Comparison of ENCODE assay signal across 17 cellular contexts in genomic region chr9:18275313-18275990, GRCh38.
A peak's percentile ranks its signal among the peaks of the same experiment; 100 is the strongest.
DNase-seq lines count a peak whose midpoint lies in the region; ATAC-seq and TF ChIP-seq lines count a peak whose summit lies in the region.
"Had no signal": no experiment of that assay in that cellular context is flagged by ENCODE, and none has a peak within 500 bp of the region (broad histone marks: within the 10 kb centered on the region; RNA-seq: fewer than 3 reads in every experiment).

No MANE protein-coding gene starts in this region.

- no peak overlapping the region for H2AFZ ChIP-seq in ACC112 (ENCODE audit: low read length, unreplicated experiment)
- H2AFZ ChIP-seq: GM23248 had no signal

- ATAC-seq in foreskin keratinocyte, result peak; percentile 89
- ATAC-seq: CD8-positive, alpha-beta T cell had no signal

- intact Hi-C loops in vagina (cut with DNase I), result no loop called here

- no peak for DNase-seq in SK-N-MC (ENCODE audit: low read depth, low spot score)
- DNase-seq in epithelial cell of esophagus (ENCODE audit: low read depth), result peak; percentile 60
- peak; percentile 36 to 76 for DNase-seq in foreskin keratinocyte
- DNase-seq in vagina (ENCODE audit: extremely low spot score in 2 of 2), result no peak
- DNase-seq in NCI-H2029 (lab: John Stamatoyannopoulos, UW), result no peak
- DNase-seq in 8988T, result no peak
- DNase-seq: Caco-2; CD4-positive, CD25-positive, alpha-beta regulatory T cell; CD8-positive, alpha-beta T cell; DMS153; DND-41; H7; HCEC 1CT had no signal

- H3K9me3 ChIP-seq in SK-N-MC (ENCODE audit: low read depth, low read length) (no peaks in the 10 kb centered on the region), vagina (no peaks in the 10 kb centered on the region)
- H3K9me3 ChIP-seq: Caco-2 had no signal

- H3K27me3 ChIP-seq in ACC112 (ENCODE audit: insufficient read depth, low read length) (no peaks in the 10 kb centered on the region), foreskin keratinocyte (no peaks in the 10 kb centered on the region), vagina (no peaks in the 10 kb centered on the region)
- H3K27me3 ChIP-seq: BLaER1 had no signal

- H3K9ac ChIP-seq in SK-N-MC (ENCODE audit: insufficient read length), result no peak overlapping the region
- H3K9ac ChIP-seq: BLaER1, GM23248 had no signal

- TF ChIP-seq CTCF in epithelial cell of esophagus (IDR thresholded peaks at IDR 0.05; ENCODE audit: insufficient read depth, low read depth, low read length, missing control alignments), result no peak
- no peak for TF ChIP-seq CTCF in foreskin keratinocyte (conservative IDR thresholded peaks at IDR 0.05)
- no peak for TF ChIP-seq CTCF in vagina (IDR thresholded peaks at IDR 0.05)

- H3K27ac ChIP-seq in ACC112 (ENCODE audit: low read depth, low read length), result peak overlapping the region; percentile 52; the same call in 1 of the 2 replicates
- H3K27ac ChIP-seq in SK-N-MC, result 0 out of 2 replicates have a peak overlapping the region, but pooled peaks have one; percentile 34
- peak overlapping the region; percentile 68 for H3K27ac ChIP-seq in foreskin keratinocyte
- H3K27ac ChIP-seq in vagina, result no peak overlapping the region
- H3K27ac ChIP-seq: BLaER1, C4-2B, GM23248 had no signal

- no peak for TF ChIP-seq POLR2A in vagina (IDR thresholded peaks at IDR 0.05)

- H3K4me1 ChIP-seq in ACC112 (ENCODE audit: control insufficient read depth, insufficient read depth, low read length, unreplicated experiment) (peaks cover 16% of the 10 kb centered on the region), foreskin keratinocyte (peaks cover 14% of the 10 kb centered on the region), vagina (no peaks in the 10 kb centered on the region)
- H3K4me1 ChIP-seq: BLaER1, Caco-2 had no signal

- H3K4me3 ChIP-seq in ACC112 (ENCODE audit: low read depth, low read length) (no peak overlapping the region), SK-N-MC (no peak overlapping the region), epithelial cell of esophagus (ENCODE audit: low read length) (no peak overlapping the region), vagina (no peak overlapping the region)
- H3K4me3 ChIP-seq: BLaER1, GM23248 had no signal

- H3K79me2 ChIP-seq in ACC112 (ENCODE audit: control insufficient read depth, insufficient read depth, low read length, unreplicated experiment), result no peaks in the 10 kb centered on the region

- no peaks in the 10 kb centered on the region for H3K36me3 ChIP-seq in ACC112 (ENCODE audit: insufficient read depth, low read length)
- no peaks in the 10 kb centered on the region for H3K36me3 ChIP-seq in SK-N-MC (ENCODE audit: insufficient read depth, low read length)
- H3K36me3 ChIP-seq in vagina, result no peaks in the 10 kb centered on the region
- H3K36me3 ChIP-seq: BLaER1 had no signal

Comparison
In these comparisons a context has a peak if more than half of its experiments do, and no peak if none do; other contexts are left out.
1. DNase-seq: peak in epithelial cell of esophagus (single experiment) and foreskin keratinocyte (2 of 2); none in SK-N-MC (single experiment), vagina (0 of 2), NCI-H2029 (single experiment) and 8988T (single experiment).